Comparison of ENCODE assay signal across 23 cellular contexts in genomic region chr11:134736251-134737072, GRCh38.
"Had no signal": no experiment of that assay in that cellular context is flagged by ENCODE, and none has a peak within 500 bp of the region (broad histone marks: within the 10 kb centered on the region; RNA-seq: fewer than 3 reads in every experiment).

No MANE protein-coding gene starts in this region.

- H3K9me3 ChIP-seq: heart right ventricle, left lung, neutrophil, ovary, psoas muscle, right atrium auricular region, tibial artery had no signal

- H3K27ac ChIP-seq: heart right ventricle, left lung, neutrophil, ovary, psoas muscle, right atrium auricular region, tibial artery, WERI-Rb-1 had no signal

- H3K36me3 ChIP-seq: heart right ventricle, left lung, neutrophil, ovary, right atrium auricular region, tibial artery, WERI-Rb-1 had no signal

- DNase-seq: activated CD4-positive, alpha-beta T cell treated with anti-CD3 and anti-CD28 coated beads, Interleukin-2, amount 10 ng/mL, durations not matched to agents 7 days and 5 days; activated CD4-positive, CD25-positive, alpha-beta regulatory T cell treated with anti-CD3 and anti-CD28 coated beads, Interleukin-2, amount 50 U/mL, for 72 hours; activated CD8-positive, alpha-beta memory T cell treated with anti-CD3 and anti-CD28 coated beads, Interleukin-2, amount 10 ng/mL, durations not matched to agents 7 days and 5 days; activated CD8-positive, alpha-beta T cell treated with anti-CD3 and anti-CD28 coated beads for 36 hours; activated gamma-delta T cell; activated naive CD4-positive, alpha-beta T cell treated with anti-CD3 and anti-CD28 coated beads, Interleukin-2, amount 50 U/mL, for 16 hours; activated naive CD8-positive, alpha-beta T cell treated with anti-CD3 and anti-CD28 coated beads, Interleukin-2, amount 50 U/mL, for 24 hours; activated T-cell treated with anti-CD3 and anti-CD28 coated beads for 4 hours; cortex of kidney; heart right ventricle; kidney; left lung; mammary epithelial cell; midbrain; ovary; psoas muscle; stimulated activated CD4-positive, alpha-beta T cell treated with anti-CD3 and anti-CD28 coated beads, Interleukin-4, amount 100 ng/mL, for 24 hours; stimulated activated naive CD4-positive, alpha-beta T cell treated with Interleukin-2 at 50 U/mL for 16 hours; substantia nigra; WERI-Rb-1 had no signal

- H3K4me1 ChIP-seq: left lung, psoas muscle had no signal

- H3K27me3 ChIP-seq: neutrophil, ovary, right atrium auricular region, tibial artery had no signal

- H3K4me3 ChIP-seq: heart right ventricle, left lung, ovary, psoas muscle, right atrium auricular region, tibial artery had no signal
